In genomic region chr5:180018661-180019060, GRCh38 we compare ENCODE assay signal across 22 cellular contexts.
"Had no signal": no experiment of that assay in that cellular context is flagged by ENCODE, and none has a peak within 500 bp of the region (broad histone marks: within the 10 kb centered on the region; RNA-seq: fewer than 3 reads in every experiment).

No MANE protein-coding gene starts in this region.

- DNase-seq: activated CD4-positive, alpha-beta memory T cell treated with anti-CD3 and anti-CD28 coated beads for 36 hours; activated CD4-positive, alpha-beta T cell treated with anti-CD3 and anti-CD28 coated beads for 48 hours; activated effector memory CD4-positive, alpha-beta T cell treated with Interleukin-2 at 50 U/mL for 16 hours; activated naive CD4-positive, alpha-beta T cell treated with anti-CD3 and anti-CD28 coated beads, Interleukin-2, amount 10 ng/mL, durations not matched to agents 7 days and 5 days; activated T-cell treated with anti-CD3 and anti-CD28 coated beads, Interleukin-2, amount 50 U/mL, for 72 hours; effector CD4-positive, alpha-beta T cell; gastrocnemius medialis; head of caudate nucleus; hypothalamus; pancreas; sigmoid colon; SK-N-SH; stimulated activated CD4-positive, alpha-beta T cell treated with anti-CD3 and anti-CD28 coated beads, Interleukin-2, amount 100 ng/mL, for 48 hours; stimulated activated CD8-positive, alpha-beta memory T cell treated with anti-CD3 and anti-CD28 coated beads, Interleukin-4, amount 100 ng/mL, for 48 hours; stimulated activated naive B cell treated with anti-CD40 and anti-IgM and Interleukin-4, amounts not matched to agents 10 μg/mL and 1 μg/mL and 100 μg/mL, for 72 hours; upper lobe of left lung had no signal

- H3K36me3 ChIP-seq: cardiac muscle cell, gastrocnemius medialis, pancreas had no signal

- H3K9ac ChIP-seq: SK-N-SH had no signal

- H3K4me1 Mint-ChIP-seq: activated naive CD4-positive, alpha-beta T cell treated with anti-CD3 and anti-CD28 coated beads, Interleukin-2, amount 10 ng/mL, durations not matched to agents 7 days and 5 days had no signal

- H3K4me3 ChIP-seq: cardiac muscle cell, gastrocnemius medialis, pancreas, sigmoid colon, upper lobe of left lung had no signal

- ATAC-seq: activated T-cell treated with anti-CD3 and anti-CD28 coated beads, Interleukin-2, amount 50 U/mL, for 72 hours; gastrocnemius medialis; natural killer cell treated with Interleukin-12 subunit alpha and Interleukin-12 subunit beta and Interleukin-15 and Interleukin-18, amount 100 ng/mL, for 72 hours; stimulated activated naive B cell treated with anti-CD40 and anti-IgM and Interleukin-4, amounts not matched to agents 10 μg/mL and 1 μg/mL and 100 μg/mL, for 72 hours had no signal

- H3K27ac Mint-ChIP-seq: activated CD4-positive, alpha-beta memory T cell treated with anti-CD3 and anti-CD28 coated beads for 36 hours; activated naive CD4-positive, alpha-beta T cell treated with anti-CD3 and anti-CD28 coated beads, Interleukin-2, amount 10 ng/mL, durations not matched to agents 7 days and 5 days; activated T-cell treated with anti-CD3 and anti-CD28 coated beads, Interleukin-2, amount 50 U/mL, for 72 hours; memory B cell; stimulated activated naive B cell treated with anti-CD40 and anti-IgM and Interleukin-4, amounts not matched to agents 10 μg/mL and 1 μg/mL and 100 μg/mL, for 72 hours had no signal

- H3K27me3 Mint-ChIP-seq: activated CD4-positive, alpha-beta memory T cell treated with anti-CD3 and anti-CD28 coated beads for 36 hours; activated naive CD4-positive, alpha-beta T cell treated with anti-CD3 and anti-CD28 coated beads, Interleukin-2, amount 10 ng/mL, durations not matched to agents 7 days and 5 days; memory B cell; natural killer cell treated with Interleukin-12 subunit alpha and Interleukin-12 subunit beta and Interleukin-15 and Interleukin-18, amount 100 ng/mL, for 72 hours; stimulated activated naive B cell treated with anti-CD40 and anti-IgM and Interleukin-4, amounts not matched to agents 10 μg/mL and 1 μg/mL and 100 μg/mL, for 72 hours had no signal

- H3K4me2 ChIP-seq: SK-N-SH had no signal

- FAIRE-seq: endometrium, islet of Langerhans, pancreas had no signal

- H3K9me3 Mint-ChIP-seq: activated CD4-positive, alpha-beta memory T cell treated with anti-CD3 and anti-CD28 coated beads for 36 hours; activated naive CD4-positive, alpha-beta T cell treated with anti-CD3 and anti-CD28 coated beads, Interleukin-2, amount 10 ng/mL, durations not matched to agents 7 days and 5 days; natural killer cell treated with Interleukin-12 subunit alpha and Interleukin-12 subunit beta and Interleukin-15 and Interleukin-18, amount 100 ng/mL, for 72 hours had no signal

- H3K4me1 ChIP-seq: pancreas, sigmoid colon, upper lobe of left lung had no signal

- H3K27me3 ChIP-seq: cardiac muscle cell, gastrocnemius medialis, neutrophil, pancreas, sigmoid colon, upper lobe of left lung had no signal

- H3K27ac ChIP-seq: cardiac muscle cell, gastrocnemius medialis, neutrophil, pancreas, sigmoid colon, upper lobe of left lung had no signal

- H3K4me3 Mint-ChIP-seq: activated CD4-positive, alpha-beta memory T cell treated with anti-CD3 and anti-CD28 coated beads for 36 hours; activated naive CD4-positive, alpha-beta T cell treated with anti-CD3 and anti-CD28 coated beads, Interleukin-2, amount 10 ng/mL, durations not matched to agents 7 days and 5 days; activated T-cell treated with anti-CD3 and anti-CD28 coated beads, Interleukin-2, amount 50 U/mL, for 72 hours; memory B cell; natural killer cell treated with Interleukin-12 subunit alpha and Interleukin-12 subunit beta and Interleukin-15 and Interleukin-18, amount 100 ng/mL, for 72 hours; stimulated activated naive B cell treated with anti-CD40 and anti-IgM and Interleukin-4, amounts not matched to agents 10 μg/mL and 1 μg/mL and 100 μg/mL, for 72 hours had no signal

- H3K9me3 ChIP-seq: gastrocnemius medialis, neutrophil, pancreas, sigmoid colon, SK-N-SH, upper lobe of left lung had no signal
